ENCODE assay signal across 1 cellular context in the genomic region with DNA sequence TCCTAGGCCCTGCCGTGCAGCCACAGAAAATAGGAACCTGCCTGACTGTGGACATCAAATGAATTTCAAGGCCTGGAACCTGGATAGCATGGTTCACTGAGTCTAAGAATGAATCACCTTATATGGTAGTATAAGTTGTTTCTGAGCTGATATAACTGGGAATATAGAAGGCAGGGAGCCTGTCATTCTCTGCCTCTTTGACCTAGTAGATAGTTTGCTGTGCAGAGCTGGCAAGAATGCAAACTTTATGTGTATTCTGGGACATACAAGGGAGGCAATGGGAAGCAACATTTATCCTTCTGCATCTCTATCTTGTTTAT.
TF ChIP-seq lines count a peak whose summit lies in the region.

No MANE protein-coding gene starts in this region.

TF ChIP-seq in H1, 55 proteins besides CTCF, POLR2A, EP300 and RAD21:
- TF ChIP-seq SP4 (IDR thresholded peaks at IDR 0.05; ENCODE audit: low read length): no peak
- TF ChIP-seq HDAC6 (IDR thresholded peaks at IDR 0.05; ENCODE audit: low read depth, low read length): no peak
